34 cellular contexts compared by ENCODE assay signal in the genomic region with DNA sequence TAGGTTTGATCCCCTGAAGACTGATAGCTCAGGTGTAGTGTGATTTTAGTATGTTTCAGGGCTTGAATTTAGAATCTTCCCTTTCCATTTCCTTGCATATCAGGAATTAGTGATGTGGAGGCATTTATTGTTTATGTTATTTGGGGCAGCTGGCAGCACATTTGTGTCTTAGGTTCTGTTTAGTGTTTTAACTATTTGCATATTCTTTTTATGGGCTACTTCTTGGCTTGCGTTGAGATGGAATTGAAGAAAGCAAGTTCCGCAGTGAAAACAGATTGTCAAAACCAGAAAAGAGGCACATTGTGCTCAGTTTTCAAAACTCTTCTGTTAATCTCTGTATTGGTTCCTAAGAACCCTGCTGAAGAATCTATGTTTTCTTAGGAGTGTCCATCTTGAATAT.
"Had no signal": no experiment of that assay in that cellular context is flagged by ENCODE, and none has a peak within 500 bp of the region (broad histone marks: within the 10 kb centered on the region; RNA-seq: fewer than 3 reads in every experiment).

No MANE protein-coding gene starts in this region.

- H3K27ac Mint-ChIP-seq: activated B cell treated with CpG ODN at 0.5 μM for 24 hours; activated CD4-positive, alpha-beta memory T cell treated with anti-CD3 and anti-CD28 coated beads for 36 hours; activated CD8-positive, alpha-beta memory T cell treated with anti-CD3 and anti-CD28 coated beads, Interleukin-2, amount 10 ng/mL, durations not matched to agents 7 days and 5 days; activated CD8-positive, alpha-beta T cell treated with anti-CD3 and anti-CD28 coated beads, Interleukin-2, amount 10 ng/mL, durations not matched to agents 7 days and 5 days; activated naive CD4-positive, alpha-beta T cell treated with anti-CD3 and anti-CD28 coated beads for 36 hours; activated naive CD4-positive, alpha-beta T cell treated with anti-CD3 and anti-CD28 coated beads, Interleukin-2, amount 50 U/mL, for 24 hours; activated naive CD8-positive, alpha-beta T cell treated with anti-CD3 and anti-CD28 coated beads for 36 hours; activated naive CD8-positive, alpha-beta T cell treated with anti-CD3 and anti-CD28 coated beads, Interleukin-2, amount 50 U/mL, for 24 hours; activated T-helper 1 cell treated with anti-CD3 and anti-CD28 coated beads, Interleukin-12 subunit alpha, Interleukin-12 subunit beta, Interleukin-2, Interleukin-4 antibody, amounts not matched to agents 30 ng/mL and 10 ng/mL and 1 ng/mL, durations not matched to agents 14 hours and 24 hours and 36 hours; activated T-helper 2 cell treated with anti-CD3 and anti-CD28 coated beads, Interferon-gamma antibody, Interleukin-2, Interleukin-4, amounts not matched to agents 10 μg/mL and 5 μg/mL and 100 μg/mL, durations not matched to agents 14 hours and 24 hours and 36 hours; endodermal cell; T-helper 17 cell; T-helper 2 cell treated with Interferon-gamma antibody and Interleukin-4, amounts not matched to agents 5 μg/mL and 100 μg/mL, for 36 hours had no signal

- H3K9me3 ChIP-seq: adrenal gland, body of pancreas, colonic mucosa, esophagus muscularis mucosa, gastroesophageal sphincter had no signal

- H3K4me3 Mint-ChIP-seq: activated B cell treated with CpG ODN at 0.5 μM for 24 hours; activated CD4-positive, alpha-beta memory T cell treated with anti-CD3 and anti-CD28 coated beads for 36 hours; activated CD8-positive, alpha-beta memory T cell treated with anti-CD3 and anti-CD28 coated beads, Interleukin-2, amount 10 ng/mL, durations not matched to agents 7 days and 5 days; activated CD8-positive, alpha-beta T cell treated with anti-CD3 and anti-CD28 coated beads, Interleukin-2, amount 10 ng/mL, durations not matched to agents 7 days and 5 days; activated naive CD4-positive, alpha-beta T cell treated with anti-CD3 and anti-CD28 coated beads for 36 hours; activated naive CD4-positive, alpha-beta T cell treated with anti-CD3 and anti-CD28 coated beads, Interleukin-2, amount 50 U/mL, for 24 hours; activated naive CD8-positive, alpha-beta T cell treated with anti-CD3 and anti-CD28 coated beads for 36 hours; activated naive CD8-positive, alpha-beta T cell treated with anti-CD3 and anti-CD28 coated beads, Interleukin-2, amount 50 U/mL, for 24 hours; activated T-helper 1 cell treated with anti-CD3 and anti-CD28 coated beads, Interleukin-12 subunit alpha, Interleukin-12 subunit beta, Interleukin-2, Interleukin-4 antibody, amounts not matched to agents 30 ng/mL and 10 ng/mL and 1 ng/mL, durations not matched to agents 14 hours and 24 hours and 36 hours; endodermal cell; T-helper 17 cell; T-helper 2 cell treated with Interferon-gamma antibody and Interleukin-4, amounts not matched to agents 5 μg/mL and 100 μg/mL, for 36 hours had no signal

- H3K36me3 ChIP-seq: adrenal gland, colonic mucosa, esophagus muscularis mucosa, gastroesophageal sphincter, WERI-Rb-1 had no signal

- H3K9me3 Mint-ChIP-seq: activated B cell treated with CpG ODN at 0.5 μM for 24 hours; activated CD4-positive, alpha-beta memory T cell treated with anti-CD3 and anti-CD28 coated beads for 36 hours; activated naive CD4-positive, alpha-beta T cell treated with anti-CD3 and anti-CD28 coated beads for 36 hours; activated naive CD4-positive, alpha-beta T cell treated with anti-CD3 and anti-CD28 coated beads, Interleukin-2, amount 50 U/mL, for 24 hours; activated naive CD8-positive, alpha-beta T cell treated with anti-CD3 and anti-CD28 coated beads for 36 hours; activated naive CD8-positive, alpha-beta T cell treated with anti-CD3 and anti-CD28 coated beads, Interleukin-2, amount 50 U/mL, for 24 hours; activated T-helper 1 cell treated with anti-CD3 and anti-CD28 coated beads, Interleukin-12 subunit alpha, Interleukin-12 subunit beta, Interleukin-2, Interleukin-4 antibody, amounts not matched to agents 30 ng/mL and 10 ng/mL and 1 ng/mL, durations not matched to agents 14 hours and 24 hours and 36 hours; activated T-helper 2 cell treated with anti-CD3 and anti-CD28 coated beads, Interferon-gamma antibody, Interleukin-2, Interleukin-4, amounts not matched to agents 10 μg/mL and 5 μg/mL and 100 μg/mL, durations not matched to agents 14 hours and 24 hours and 36 hours; endodermal cell; T-helper 2 cell treated with Interferon-gamma antibody and Interleukin-4, amounts not matched to agents 5 μg/mL and 100 μg/mL, for 36 hours had no signal

- H3K4me1 ChIP-seq: colonic mucosa had no signal

- H3K36me3 Mint-ChIP-seq: activated CD4-positive, alpha-beta memory T cell treated with anti-CD3 and anti-CD28 coated beads for 36 hours; activated naive CD4-positive, alpha-beta T cell treated with anti-CD3 and anti-CD28 coated beads, Interleukin-2, amount 50 U/mL, for 24 hours; activated naive CD8-positive, alpha-beta T cell treated with anti-CD3 and anti-CD28 coated beads for 36 hours had no signal

- DNase-seq: activated B cell treated with CpG ODN at 0.5 μM for 24 hours; activated CD4-positive, alpha-beta memory T cell treated with anti-CD3 and anti-CD28 coated beads for 36 hours; activated CD4-positive, alpha-beta T cell treated with anti-CD3 and anti-CD28 coated beads for 48 hours; activated CD8-positive, alpha-beta memory T cell treated with anti-CD3 and anti-CD28 coated beads, Interleukin-2, amount 10 ng/mL, durations not matched to agents 7 days and 5 days; activated CD8-positive, alpha-beta memory T cell treated with anti-CD3 and anti-CD28 coated beads, Interleukin-2, amount 50 U/mL, for 4 hours; activated CD8-positive, alpha-beta T cell treated with anti-CD3 and anti-CD28 coated beads, Interleukin-2, amount 10 ng/mL, durations not matched to agents 7 days and 5 days; activated effector memory CD4-positive, alpha-beta T cell treated with anti-CD3 and anti-CD28 coated beads, Interleukin-2, amount 50 U/mL, for 16 hours; activated naive CD4-positive, alpha-beta T cell treated with anti-CD3 and anti-CD28 coated beads for 36 hours; activated naive CD8-positive, alpha-beta T cell treated with anti-CD3 and anti-CD28 coated beads for 36 hours; activated naive CD8-positive, alpha-beta T cell treated with anti-CD3 and anti-CD28 coated beads, Interleukin-2, amount 50 U/mL, for 24 hours; activated T-cell treated with anti-CD3 and anti-CD28 coated beads, Interleukin-2, amount 50 U/mL, for 1 hour; activated T-cell treated with anti-CD3 and anti-CD28 coated beads, Interleukin-2, amount 50 U/mL, for 48 hours; adrenal gland; amygdala; aorta; body of pancreas; central memory CD4-positive, alpha-beta T cell; cerebellar nuclear complex; colonic mucosa; effector memory CD4-positive, alpha-beta T cell; endodermal cell; erythroblast; foreskin melanocyte; head of caudate nucleus; T-helper 1 cell; T-helper 17 cell; T1000; WERI-Rb-1 had no signal

- H3K27ac ChIP-seq: adrenal gland, body of pancreas, colonic mucosa, esophagus muscularis mucosa, gastroesophageal sphincter, WERI-Rb-1 had no signal

- H3K27me3 ChIP-seq: adrenal gland, body of pancreas, colonic mucosa, esophagus muscularis mucosa, gastroesophageal sphincter had no signal

- H3K27me3 Mint-ChIP-seq: activated B cell treated with CpG ODN at 0.5 μM for 24 hours; activated CD4-positive, alpha-beta memory T cell treated with anti-CD3 and anti-CD28 coated beads for 36 hours; activated naive CD4-positive, alpha-beta T cell treated with anti-CD3 and anti-CD28 coated beads, Interleukin-2, amount 50 U/mL, for 24 hours; T-helper 17 cell had no signal

- H3K4me3 ChIP-seq: adrenal gland, body of pancreas, colonic mucosa, esophagus muscularis mucosa, gastroesophageal sphincter had no signal
